ENCODE assay signal across 28 cellular contexts in the genomic region with DNA sequence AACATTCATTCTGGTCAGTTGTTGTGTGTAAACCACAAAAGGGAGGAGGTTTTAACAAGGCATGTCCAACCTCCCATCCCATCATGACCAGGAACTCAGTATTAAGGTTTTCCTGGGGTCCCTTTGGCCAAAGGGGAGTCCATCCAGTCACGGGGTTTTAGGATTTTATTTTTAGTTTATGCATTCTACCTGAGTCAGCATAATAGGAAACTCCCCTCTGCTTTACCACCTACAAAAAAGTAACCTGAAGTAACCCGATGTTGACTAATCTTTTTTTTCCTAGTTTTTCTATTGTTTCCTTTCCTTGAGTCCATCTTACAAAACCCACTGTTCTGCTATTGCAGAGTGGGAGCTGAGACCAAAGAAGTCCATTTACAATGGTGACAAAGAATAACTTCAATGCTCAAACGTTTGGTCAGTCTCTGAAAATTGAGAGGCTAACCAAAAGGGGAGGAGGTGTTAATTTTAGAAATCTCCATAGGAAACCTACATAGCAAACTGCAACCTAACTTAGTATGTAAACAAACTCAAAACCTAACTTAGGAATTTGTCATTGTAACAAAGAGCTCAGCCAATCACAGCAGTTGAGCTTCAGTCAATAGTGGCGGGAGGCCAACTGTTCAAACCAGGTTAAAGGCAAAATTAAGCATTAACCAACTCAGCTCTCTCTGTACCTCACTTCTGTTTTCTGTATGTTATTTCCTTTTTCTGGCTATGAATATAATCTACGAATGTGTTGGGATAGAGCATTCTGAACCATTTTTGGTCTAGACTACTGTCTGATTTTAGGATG.
"Had no signal": no experiment of that assay in that cellular context is flagged by ENCODE, and none has a peak within 500 bp of the region (broad histone marks: within the 10 kb centered on the region; RNA-seq: fewer than 3 reads in every experiment).

No MANE protein-coding gene starts in this region.

- H3K27ac ChIP-seq: adrenal gland, body of pancreas, breast epithelium, Peyer's patch, SJSA1 had no signal

- ATAC-seq: activated naive CD4-positive, alpha-beta T cell treated with anti-CD3 and anti-CD28 coated beads, Interleukin-2, amount 50 U/mL, for 72 hours; activated T-cell treated with anti-CD3 and anti-CD28 coated beads, Interleukin-2, amount 50 U/mL, for 4 hours; body of pancreas; PC-3 had no signal

- FAIRE-seq: astrocyte had no signal

- H3K4me1 ChIP-seq: adrenal gland, body of pancreas, breast epithelium, Peyer's patch, SJSA1 had no signal

- H3K9me2 ChIP-seq: SK-N-SH had no signal

- H3K4me3 ChIP-seq: adrenal gland, body of pancreas, breast epithelium, Peyer's patch, SJSA1 had no signal

- H3K36me3 ChIP-seq: adrenal gland, breast epithelium, Peyer's patch, SJSA1 had no signal

- H3K9me3 ChIP-seq: adrenal gland, body of pancreas, Peyer's patch, SJSA1 had no signal

- DNase-seq: activated B cell treated with CpG ODN at 0.5 μM for 24 hours; activated CD4-positive, alpha-beta memory T cell treated with anti-CD3 and anti-CD28 coated beads for 36 hours; activated CD4-positive, alpha-beta T cell treated with anti-CD3 and anti-CD28 coated beads for 4 hours; activated CD4-positive, alpha-beta T cell treated with anti-CD3 and anti-CD28 coated beads, Interleukin-2, amount 50 U/mL, for 1 hour; activated CD4-positive, CD25-positive, alpha-beta regulatory T cell treated with anti-CD3 and anti-CD28 coated beads, Interleukin-2, amount 50 U/mL, for 72 hours; activated CD8-positive, alpha-beta memory T cell treated with anti-CD3 and anti-CD28 coated beads, Interleukin-2, amount 50 U/mL, for 4 hours; activated gamma-delta T cell treated with Interleukin-2 at 50 U/mL for 16 hours; activated naive CD4-positive, alpha-beta T cell treated with anti-CD3 and anti-CD28 coated beads for 36 hours; activated T-cell treated with anti-CD3 and anti-CD28 coated beads for 4 hours; activated T-cell treated with anti-CD3 and anti-CD28 coated beads, Interleukin-2, amount 50 U/mL, for 4 hours; adrenal gland; NCI-H1105; NCI-H1417 treated with DMSO at 0.1 percent for 48 hours; NCI-H187 treated with DMSO at 0.1 percent for 48 hours; NCI-H2081; NCI-H2171 treated with DMSO at 0.1 percent for 48 hours; NCI-H446 treated with DMSO at 0.1 percent for 48 hours; NCI-H524; PC-3; Peyer's patch; RPMI8226; SHP77 treated with DMSO at 0.1 percent for 48 hours; SK-N-SH had no signal

- H3K9ac ChIP-seq: SK-N-SH had no signal

- H3K27me3 ChIP-seq: adrenal gland, body of pancreas, breast epithelium, Peyer's patch, SJSA1 had no signal

- H3K4me2 ChIP-seq: SK-N-SH had no signal
